8 cellular contexts compared by ENCODE assay signal in genomic region chr20:31547720-31548298, GRCh38. TPM values are rescaled to one million over a fixed set of nuclear protein-coding genes. Genes with fewer than 3 reads are reported as not detected.
DNase-seq lines count a peak whose midpoint lies in the region; ATAC-seq and TF ChIP-seq lines count a peak whose summit lies in the region.

No MANE protein-coding gene starts in this region.

- no peaks in the 10 kb centered on the region for H3K9me3 ChIP-seq in BE2C
- no peaks in the 10 kb centered on the region for H3K9me3 ChIP-seq in MG63
- no peaks in the 10 kb centered on the region for H3K9me3 ChIP-seq in ectodermal cell (ENCODE audit: control insufficient read depth, low read length)

- no peak for ATAC-seq in natural killer cell
- ATAC-seq in HG02610 (IDR thresholded peaks at IDR 0.05; ENCODE audit: unreplicated experiment): no peak
- ATAC-seq in GM21367 (IDR thresholded peaks at IDR 0.05; ENCODE audit: unreplicated experiment): no peak

- peaks cover 75% of the 10 kb centered on the region for H3K36me3 ChIP-seq in BE2C
- peaks cover 77% of the 10 kb centered on the region for H3K36me3 ChIP-seq in MG63
- peaks cover 19% of the 10 kb centered on the region for H3K36me3 ChIP-seq in ectodermal cell (ENCODE audit: control insufficient read depth, insufficient read depth, low read length)

- H3K4me1 ChIP-seq in BE2C (no peaks in the 10 kb centered on the region), ectodermal cell (ENCODE audit: control insufficient read depth, insufficient read depth, low read length) (no peaks in the 10 kb centered on the region)

- DNase-seq in BE2C: no peak
- no peak for DNase-seq in MG63
- no peak for DNase-seq in natural killer cell
- DNase-seq in HEK293T (ENCODE audit: extremely low spot score): no peak
- DNase-seq in substantia nigra (lab: John Stamatoyannopoulos, UW): no peak

- H3K36me3 Mint-ChIP-seq in natural killer cell: no peaks in the 10 kb centered on the region

- WGBS in ectodermal cell, 2 experiments: 70 to 73% methylated on average over 6 of the region's 6 CpGs

- peaks cover 20 to 33% of the 10 kb centered on the region in 2 donors for H3K4me1 Mint-ChIP-seq in natural killer cell

- H3K27ac Mint-ChIP-seq in natural killer cell: peak overlapping the region; percentile 96

- CTCF ChIA-PET in HEK293T (lab: Yijun Ruan, JAX): interaction anchor here (0.7 kb wide), 1 partner anchor 9 kb away, joined by 4 read pairs; no protein-coding TSS in a partner anchor

- TF ChIP-seq CTCF in BE2C (IDR thresholded peaks at IDR 0.05; ENCODE audit: low read depth, low read length): no peak
- TF ChIP-seq CTCF in natural killer cell (IDR thresholded peaks at IDR 0.05): no peak

- intact Hi-C loops in natural killer cell (cut with micrococcal nuclease): no loop called here

- H3K4me3 Mint-ChIP-seq in natural killer cell: peak overlapping the region; percentile 93

- no peaks in the 10 kb centered on the region for H3K27me3 Mint-ChIP-seq in natural killer cell (ENCODE audit: low read depth in 2 of 2)

- no peak overlapping the region for H3K27ac ChIP-seq in ectodermal cell (ENCODE audit: insufficient read depth, low read depth, low read length, poor library complexity, severe bottlenecking)
- H3K27ac ChIP-seq in substantia nigra (ENCODE audit: low read depth, low read length, poor library complexity, severe bottlenecking): no peak overlapping the region

- no peaks in the 10 kb centered on the region for H3K9me3 Mint-ChIP-seq in natural killer cell

- H3K27me3 ChIP-seq in BE2C: no peaks in the 10 kb centered on the region
- H3K27me3 ChIP-seq in MG63: no peaks in the 10 kb centered on the region
- H3K27me3 ChIP-seq in ectodermal cell (ENCODE audit: control insufficient read depth, insufficient read depth, low read length, poor library complexity, severe bottlenecking): no peaks in the 10 kb centered on the region

- POLR2A ChIA-PET in HEK293T (lab: Yijun Ruan, JAX): interaction anchor here (1.1 kb wide), 1 partner anchor 10 kb away, joined by 3 read pairs; no protein-coding TSS in a partner anchor

- H3K4me3 ChIP-seq in BE2C (ENCODE audit: low read depth, low read length) (peak overlapping the region; percentile 95), MG63 (peak overlapping the region; percentile 58), ectodermal cell (ENCODE audit: insufficient read depth, low read depth, low read length) (peak overlapping the region; percentile 64)

TF ChIP-seq in HEK293T, 16 proteins besides CTCF, POLR2A, EP300 and RAD21:
- TF ChIP-seq CTBP1 (IDR thresholded peaks at IDR 0.05; ENCODE audit: borderline replicate concordance) (no peak), LEF1 (IDR thresholded peaks at IDR 0.05; ENCODE audit: borderline replicate concordance) (no peak), SUZ12 (IDR thresholded peaks at IDR 0.05) (no peak), ELF4 (IDR thresholded peaks at IDR 0.05) (no peak), PKNOX1 (IDR thresholded peaks at IDR 0.05) (no peak), L3MBTL2 (conservative IDR thresholded peaks at IDR 0.05) (no peak)

RNA-seq across cellular contexts. Expression of gene HM13, which starts 33.6 kb away (rescaled TPM):
- polyA plus RNA-seq in BE2C (2012; ENCODE audit: insufficient read depth, insufficient read length, low read depth): 295 TPM
- 115 and 155 TPM in 2 replicates for total RNA-seq in MG63 (2014; rRNA removed; shearing (Covaris generic); ENCODE audit: low replicate concordance)
- 117 TPM for polyA plus RNA-seq in ectodermal cell (2013, experiment 1 of 4)
- 120 TPM for polyA plus RNA-seq in ectodermal cell (2013, experiment 2 of 4)
- polyA plus RNA-seq in ectodermal cell (2013, experiment 3 of 4): 85.6 TPM
- polyA plus RNA-seq in ectodermal cell (2013, experiment 4 of 4): 95.1 TPM
- total RNA-seq in natural killer cell: 100 to 1,000 TPM in 2 of 3 donors, 10 to 100 TPM in 1; 97.5 to 135 (median 104) TPM

RNA-seq across cellular contexts. Expression of gene ID1, which starts 57.3 kb away (rescaled TPM):
- 40.6 TPM for polyA plus RNA-seq in BE2C (2012; ENCODE audit: insufficient read depth, insufficient read length, low read depth)
- total RNA-seq in MG63 (2014; rRNA removed; shearing (Covaris generic); ENCODE audit: low replicate concordance): 363 and 396 TPM in 2 replicates
- 131 TPM for polyA plus RNA-seq in ectodermal cell (2013, experiment 1 of 4)
- 104 TPM for polyA plus RNA-seq in ectodermal cell (2013, experiment 2 of 4)
- polyA plus RNA-seq in ectodermal cell (2013, experiment 3 of 4): 135 TPM
- 152 TPM for polyA plus RNA-seq in ectodermal cell (2013, experiment 4 of 4)
- 10 to 100 TPM in 1 of 3 donors, 1 to 10 TPM in 2; 5.6 to 10.1 (median 6.4) TPM for total RNA-seq in natural killer cell

Comparison
In these comparisons a context has a peak if more than half of its experiments do, and no peak if none do; other contexts are left out.
1. RNA of gene ID1, which starts 57.3 kb away (total RNA-seq): 363 to 396 TPM in MG63; 5.6 to 10.1 TPM in natural killer cell; every median in the first group is over 10 times any median in the second.
2. Peak in every context shown above with its lines, with median percentiles within 50 percentile points of each other: H3K4me3 ChIP-seq.